ENCODE assay signal across 5 cellular contexts in the genomic region with DNA sequence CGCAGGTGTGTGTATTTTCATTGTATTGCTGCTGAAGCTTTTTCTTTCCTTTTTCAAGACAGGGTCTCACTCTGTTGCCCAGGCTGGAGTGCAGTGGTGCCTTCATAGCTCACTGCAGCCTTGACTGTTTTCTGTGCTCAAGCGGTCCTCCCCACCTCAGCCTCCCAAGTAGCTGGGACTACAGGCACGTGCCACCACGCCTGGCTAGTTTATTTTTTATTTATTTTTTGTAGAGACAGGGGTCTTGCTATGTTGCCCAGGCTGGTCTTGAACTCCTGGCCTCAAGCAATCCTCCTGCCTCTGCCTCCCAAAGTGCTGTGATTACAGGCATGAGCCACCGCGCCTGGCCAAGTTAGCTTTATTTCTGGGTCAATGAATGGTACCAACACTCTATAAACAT. TPM values are rescaled to one million over a fixed set of nuclear protein-coding genes. Genes with fewer than 3 reads are reported as not detected.
DNase-seq lines count a peak whose midpoint lies in the region; ATAC-seq and TF ChIP-seq lines count a peak whose summit lies in the region.
"Not testable (repeated sequence)": the region's sequence is repeated elsewhere in the genome, so short reads cannot be mapped to it uniquely, and the experiment has no call there.

No MANE protein-coding gene starts in this region.

- not testable (repeated sequence) for H3K36me3 Mint-ChIP-seq in WTC11; nephron (ENCODE audit: low read depth)

- 94 to 95% methylated on average over 6 of the region's 6 CpGs for WGBS in testis, 2 donors

- not testable (repeated sequence) for H3K27me3 Mint-ChIP-seq in WTC11 (ENCODE audit: low read depth); nephron (ENCODE audit: low read depth)

- not testable (repeated sequence) for H3K79me2 ChIP-seq in DOHH2 (ENCODE audit: control insufficient read depth, low read length)

- intact Hi-C loops in testis (cut with DNase I; ENCODE audit: low total_unique reads): not testable (repeated sequence)

- not testable (repeated sequence) for H3F3A ChIP-seq in DOHH2 (ENCODE audit: control insufficient read depth, insufficient read depth)

- POLR2A ChIA-PET in HEK293 (lab: Yijun Ruan, JAX) (interaction anchor here (0.5 kb wide), 1 partner anchor 309 kb away, joined by 4 read pairs; no protein-coding TSS in a partner anchor), WTC11 (lab: Charles Lee) (interaction anchor here (0.6 kb wide), 1 partner anchor 181 kb away, joined by 3 read pairs; no protein-coding TSS in a partner anchor)

- H3K27me3 ChIP-seq in DOHH2 (ENCODE audit: control insufficient read depth, low read length); testis: not testable (repeated sequence)

- H3K27ac Mint-ChIP-seq in WTC11: not testable (repeated sequence)
- H3K27ac Mint-ChIP-seq in nephron: peak overlapping the region in 2 of 3 experiments; percentile 49 to 56

- H3K9me2 ChIP-seq in DOHH2 (replicated peaks; ENCODE audit: control insufficient read depth, low read length): not testable (repeated sequence)

- not testable (repeated sequence) for ATAC-seq in WTC11

- not testable (repeated sequence) for H3K27ac ChIP-seq in DOHH2 (ENCODE audit: low read depth, low read length); HEK293 (ENCODE audit: extremely low read depth, low read depth, low read length)
- peak overlapping the region; percentile 45 to 70 for H3K27ac ChIP-seq in testis

- not testable (repeated sequence) for H3K4me3 Mint-ChIP-seq in WTC11, nephron

- H4K20me1 ChIP-seq in DOHH2 (ENCODE audit: control insufficient read depth, insufficient read depth, low read depth, low read length): not testable (repeated sequence)

- not testable (repeated sequence) for TF ChIP-seq CTCF in DOHH2 (IDR thresholded peaks at IDR 0.05; ENCODE audit: low read depth, low read length, poor library complexity, severe bottlenecking); HEK293 (tag by site-specific recombination; IDR thresholded peaks at IDR 0.05); WTC11 (IDR thresholded peaks at IDR 0.05); nephron (IDR thresholded peaks at IDR 0.05; ENCODE audit: unreplicated experiment in 3 of 3); testis (IDR thresholded peaks at IDR 0.05)

- peak overlapping the region; percentile 44 for H3K4me2 ChIP-seq in DOHH2 (ENCODE audit: low read length)

- CTCF ChIA-PET in HEK293 (lab: Yijun Ruan, JAX) (interaction anchor here (1.8 kb wide), 1 partner anchor 14 kb away, joined by 5 read pairs; no protein-coding TSS in a partner anchor), WTC11 (lab: Charles Lee) (interaction anchor here (0.7 to 1.4 kb wide), 3 partner anchors 12 to 230 kb away, joined by 3 to 4 read pairs (median 3); no protein-coding TSS in a partner anchor)

- H3K9me3 Mint-ChIP-seq in WTC11, nephron: not testable (repeated sequence)

- H3K4me3 ChIP-seq in DOHH2 (ENCODE audit: low read length); HEK293 (ENCODE audit: low read depth, low read length); testis: not testable (repeated sequence)

- not testable (repeated sequence) for H3K36me3 ChIP-seq in DOHH2 (ENCODE audit: control insufficient read depth, low read length); HEK293 (ENCODE audit: control insufficient read depth in 2 of 2, insufficient read depth in 1 of 2, low read length in 2 of 2); testis (ENCODE audit: low read depth, missing control alignments)

- H3K4me1 ChIP-seq in DOHH2 (ENCODE audit: control insufficient read depth, low read length) (peaks cover 27% of the 10 kb centered on the region), testis (peaks cover 18% of the 10 kb centered on the region)
- H3K4me1 ChIP-seq in HEK293 (ENCODE audit: control insufficient read depth, insufficient read depth, low read length): not testable (repeated sequence)

- H3K9me3 ChIP-seq in DOHH2 (ENCODE audit: control insufficient read depth, insufficient read depth, low read length); HEK293 (ENCODE audit: control insufficient read depth, insufficient read depth, low read depth, low read length); testis: not testable (repeated sequence)

- DNase-seq in WTC11 (ENCODE audit: low spot score); testis: not testable (repeated sequence)

- H3K4me1 Mint-ChIP-seq in WTC11 (peaks cover 16% of the 10 kb centered on the region), nephron (peaks cover 27% of the 10 kb centered on the region)

- not testable (repeated sequence) for TF ChIP-seq POLR2A in testis (IDR thresholded peaks at IDR 0.05)

TF ChIP-seq in HEK293, 187 proteins besides CTCF, POLR2A, EP300 and RAD21:
- peak; percentile 93 for TF ChIP-seq ZNF121 (tag by site-specific recombination; IDR thresholded peaks at IDR 0.05)
TF ChIP-seq in HEK293: peak in this region for 1; not testable (repeated sequence) for 186.

TF ChIP-seq in WTC11, 78 proteins besides CTCF, POLR2A, EP300 and RAD21:
- TF ChIP-seq ZNF121 (CRISPR knock-in tag; IDR thresholded peaks at IDR 0.05): 0 out of 2 replicates have a peak, but pooled peaks have one; percentile 61

RNA-seq across cellular contexts. Expression of gene CDADC1, which starts 47.0 kb away (rescaled TPM):
- total RNA-seq in WTC11 (2021): 2.9 to 4.9 TPM (median 4.0 TPM) in 3 replicates
- 10 to 100 TPM; 18.5 to 33.2 TPM for total RNA-seq in testis
- 32.5 TPM for polyA plus RNA-seq in testis (ENCODE audit: insufficient read depth, low read depth, low replicate concordance)
